In genomic region chr5:16007750-16008415, GRCh38 we compare ENCODE assay signal across 24 cellular contexts.
"Had no signal": no experiment of that assay in that cellular context is flagged by ENCODE, and none has a peak within 500 bp of the region (broad histone marks: within the 10 kb centered on the region; RNA-seq: fewer than 3 reads in every experiment).

No MANE protein-coding gene starts in this region.

- H3K9me3 ChIP-seq: colonic mucosa had no signal

- H3K27me3 Mint-ChIP-seq: activated CD4-positive, alpha-beta memory T cell treated with anti-CD3 and anti-CD28 coated beads for 36 hours; activated CD4-positive, alpha-beta T cell treated with anti-CD3 and anti-CD28 coated beads for 36 hours; activated CD4-positive, alpha-beta T cell treated with anti-CD3 and anti-CD28 coated beads, Interleukin-2, amount 10 ng/mL, durations not matched to agents 24 days and 14 days; activated naive CD4-positive, alpha-beta T cell treated with anti-CD3 and anti-CD28 coated beads, Interleukin-2, amount 10 ng/mL, durations not matched to agents 7 days and 5 days; activated naive CD8-positive, alpha-beta T cell treated with anti-CD3 and anti-CD28 coated beads, Interleukin-2, amount 10 ng/mL, durations not matched to agents 7 days and 5 days; activated T-cell treated with anti-CD3 and anti-CD28 coated beads, Interleukin-2, amount 50 U/mL, for 24 hours had no signal

- H3K36me3 Mint-ChIP-seq: activated CD4-positive, alpha-beta memory T cell treated with anti-CD3 and anti-CD28 coated beads for 36 hours; activated naive CD4-positive, alpha-beta T cell treated with anti-CD3 and anti-CD28 coated beads, Interleukin-2, amount 10 ng/mL, durations not matched to agents 7 days and 5 days; activated naive CD8-positive, alpha-beta T cell treated with anti-CD3 and anti-CD28 coated beads, Interleukin-2, amount 10 ng/mL, durations not matched to agents 7 days and 5 days had no signal

- H3K27me3 ChIP-seq: brain microvascular endothelial cell, colonic mucosa, esophagus squamous epithelium had no signal

- H3K4me1 ChIP-seq: colonic mucosa, gastroesophageal sphincter had no signal

- H3K36me3 ChIP-seq: brain microvascular endothelial cell, colonic mucosa, esophagus squamous epithelium, gastroesophageal sphincter had no signal

- H3K27ac ChIP-seq: brain microvascular endothelial cell, colonic mucosa, epithelial cell of prostate, esophagus squamous epithelium, gastroesophageal sphincter had no signal

- DNase-seq: activated CD4-positive, alpha-beta memory T cell treated with anti-CD3 and anti-CD28 coated beads for 36 hours; activated CD4-positive, alpha-beta T cell treated with anti-CD3 and anti-CD28 coated beads for 36 hours; activated CD4-positive, alpha-beta T cell treated with anti-CD3 and anti-CD28 coated beads, Interleukin-2, amount 10 ng/mL, durations not matched to agents 24 days and 14 days; activated CD4-positive, CD25-positive, alpha-beta regulatory T cell; activated CD4-positive, CD25-positive, alpha-beta regulatory T cell treated with anti-CD3 and anti-CD28 coated beads, Interleukin-2, amount 50 U/mL, for 72 hours; activated CD8-positive, alpha-beta memory T cell treated with anti-CD3 and anti-CD28 coated beads, Interleukin-2, amount 50 U/mL, for 48 hours; activated gamma-delta T cell; activated naive CD4-positive, alpha-beta T cell; activated naive CD4-positive, alpha-beta T cell treated with anti-CD3 and anti-CD28 coated beads, Interleukin-2, amount 10 ng/mL, durations not matched to agents 7 days and 5 days; activated naive CD8-positive, alpha-beta T cell treated with anti-CD3 and anti-CD28 coated beads, Interleukin-2, amount 10 ng/mL, durations not matched to agents 7 days and 5 days; activated T-cell treated with anti-CD3 and anti-CD28 coated beads for 4 hours; activated T-cell treated with anti-CD3 and anti-CD28 coated beads, Interleukin-2, amount 50 U/mL, for 24 hours; activated T-cell treated with anti-CD3 and anti-CD28 coated beads, Interleukin-2, amount 50 U/mL, for 72 hours; brain microvascular endothelial cell; central memory CD4-positive, alpha-beta T cell; cerebellar nuclear complex; colonic mucosa; effector CD8-positive, alpha-beta T cell; esophagus squamous epithelium; foreskin melanocyte; T-helper 2 cell had no signal

- H3K4me3 Mint-ChIP-seq: activated CD4-positive, alpha-beta memory T cell treated with anti-CD3 and anti-CD28 coated beads for 36 hours; activated CD4-positive, alpha-beta T cell treated with anti-CD3 and anti-CD28 coated beads for 36 hours; activated CD4-positive, alpha-beta T cell treated with anti-CD3 and anti-CD28 coated beads, Interleukin-2, amount 10 ng/mL, durations not matched to agents 24 days and 14 days; activated naive CD4-positive, alpha-beta T cell treated with anti-CD3 and anti-CD28 coated beads, Interleukin-2, amount 10 ng/mL, durations not matched to agents 7 days and 5 days; activated naive CD8-positive, alpha-beta T cell treated with anti-CD3 and anti-CD28 coated beads, Interleukin-2, amount 10 ng/mL, durations not matched to agents 7 days and 5 days; activated T-cell treated with anti-CD3 and anti-CD28 coated beads, Interleukin-2, amount 50 U/mL, for 24 hours; activated T-cell treated with anti-CD3 and anti-CD28 coated beads, Interleukin-2, amount 50 U/mL, for 72 hours had no signal

- H3K4me3 ChIP-seq: colonic mucosa, esophagus squamous epithelium, gastroesophageal sphincter had no signal

- H3K27ac Mint-ChIP-seq: activated CD4-positive, alpha-beta memory T cell treated with anti-CD3 and anti-CD28 coated beads for 36 hours; activated CD4-positive, alpha-beta T cell treated with anti-CD3 and anti-CD28 coated beads for 36 hours; activated CD4-positive, alpha-beta T cell treated with anti-CD3 and anti-CD28 coated beads, Interleukin-2, amount 10 ng/mL, durations not matched to agents 24 days and 14 days; activated naive CD4-positive, alpha-beta T cell treated with anti-CD3 and anti-CD28 coated beads, Interleukin-2, amount 10 ng/mL, durations not matched to agents 7 days and 5 days; activated naive CD4-positive, alpha-beta T cell treated with anti-CD3 and anti-CD28 coated beads, Interleukin-2, amount 50 U/mL, for 72 hours; activated naive CD8-positive, alpha-beta T cell treated with anti-CD3 and anti-CD28 coated beads, Interleukin-2, amount 10 ng/mL, durations not matched to agents 7 days and 5 days; activated T-cell treated with anti-CD3 and anti-CD28 coated beads, Interleukin-2, amount 50 U/mL, for 24 hours; activated T-cell treated with anti-CD3 and anti-CD28 coated beads, Interleukin-2, amount 50 U/mL, for 72 hours had no signal

- H3K4me1 Mint-ChIP-seq: activated CD4-positive, alpha-beta T cell treated with anti-CD3 and anti-CD28 coated beads for 36 hours; activated CD4-positive, alpha-beta T cell treated with anti-CD3 and anti-CD28 coated beads, Interleukin-2, amount 10 ng/mL, durations not matched to agents 24 days and 14 days; activated naive CD4-positive, alpha-beta T cell treated with anti-CD3 and anti-CD28 coated beads, Interleukin-2, amount 10 ng/mL, durations not matched to agents 7 days and 5 days; activated naive CD8-positive, alpha-beta T cell treated with anti-CD3 and anti-CD28 coated beads, Interleukin-2, amount 10 ng/mL, durations not matched to agents 7 days and 5 days had no signal

- ATAC-seq: activated CD4-positive, alpha-beta T cell treated with anti-CD3 and anti-CD28 coated beads for 36 hours; activated naive CD4-positive, alpha-beta T cell treated with anti-CD3 and anti-CD28 coated beads, Interleukin-2, amount 50 U/mL, for 72 hours; activated T-cell treated with anti-CD3 and anti-CD28 coated beads, Interleukin-2, amount 50 U/mL, for 72 hours; gastroesophageal sphincter had no signal
